Comparison of ENCODE assay signal across 9 cellular contexts in the genomic region with DNA sequence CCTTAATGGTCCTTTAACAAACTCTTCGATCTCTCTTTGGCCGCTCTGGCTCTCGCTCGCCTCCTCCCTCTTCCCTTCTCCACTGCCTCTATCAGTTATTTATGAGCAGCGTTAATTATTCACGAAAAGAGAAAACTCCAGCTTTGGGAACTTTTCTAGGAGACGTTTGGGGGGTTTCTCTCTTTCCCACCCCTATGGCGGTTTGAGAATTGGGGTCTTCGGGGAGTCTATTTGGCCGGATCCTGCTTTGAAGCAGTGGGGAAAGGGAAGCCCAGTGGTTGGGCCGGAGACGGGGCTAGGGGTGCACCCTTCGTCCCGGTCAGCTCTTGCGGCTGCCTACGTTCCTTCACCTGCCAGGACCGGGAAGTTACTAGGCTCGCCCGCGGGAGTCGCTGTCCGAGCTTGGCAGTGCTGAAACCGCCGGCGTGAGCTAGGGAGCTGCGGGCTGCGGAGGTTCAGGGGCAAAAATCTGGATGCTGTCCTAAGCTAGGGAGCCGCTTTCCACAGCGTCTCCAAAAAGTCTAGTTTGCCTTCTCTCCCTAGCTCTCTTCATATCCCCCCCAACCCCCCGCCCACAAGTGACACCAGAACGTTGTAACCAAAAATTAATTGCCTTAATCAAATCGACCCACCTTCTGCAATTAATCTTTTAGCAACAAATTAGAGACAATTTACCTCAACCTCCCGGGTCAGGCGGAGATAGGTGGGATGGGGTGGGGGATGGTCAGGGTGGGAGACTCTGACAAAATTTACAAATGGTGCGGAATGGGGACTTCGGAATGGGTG. TPM values are rescaled to one million over a fixed set of nuclear protein-coding genes. Genes with fewer than 3 reads are reported as not detected.
DNase-seq lines count a peak whose midpoint lies in the region; ATAC-seq, FAIRE-seq and TF ChIP-seq lines count a peak whose summit lies in the region.
"Had no signal": no experiment of that assay in that cellular context is flagged by ENCODE, and none has a peak within 500 bp of the region (broad histone marks: within the 10 kb centered on the region; RNA-seq: fewer than 3 reads in every experiment).

No MANE protein-coding gene starts in this region.

- intact Hi-C loops in body of pancreas (cut with DNase I) (no loop called here), left lung (cut with DNase I) (no loop called here)

- H3K9me3 ChIP-seq in body of pancreas, result no peaks in the 10 kb centered on the region
- no peaks in the 10 kb centered on the region for H3K9me3 ChIP-seq in left lung

- DNase-seq in COLO668 (lab: John Stamatoyannopoulos, UW; ENCODE audit: unreplicated experiment), result peak; percentile 37
- peak; percentile 32 to 59 (median 46) for DNase-seq in body of pancreas
- peak; percentile 44 to 85 for DNase-seq in left lung
- DNase-seq in GM19238 (ENCODE audit: insufficient read length, low spot score), result no peak
- no peak for DNase-seq in NCI-H2171 (lab: John Stamatoyannopoulos, UW)
- no peak for DNase-seq in frontal cortex (ENCODE audit: low spot score in 2 of 2)
- DNase-seq: SHP77 had no signal

- H3K36me3 ChIP-seq in body of pancreas (replicated peaks in 1 of 2; ENCODE audit: insufficient read depth in 1 of 2, low read depth in 2 of 2), result no peaks in the 10 kb centered on the region
- no peaks in the 10 kb centered on the region for H3K36me3 ChIP-seq in left lung

- H3K27ac ChIP-seq in body of pancreas (no peak overlapping the region), left lung (no peak overlapping the region)

- TF ChIP-seq RAD21 in Ishikawa (IDR thresholded peaks at IDR 0.05; ENCODE audit: low read depth), result no peak

- no peak for TF ChIP-seq EP300 in Ishikawa (IDR thresholded peaks at IDR 0.05; ENCODE audit: borderline replicate concordance)

- ATAC-seq in body of pancreas (no peak), left lung (peak; percentile 86), HG03457 (IDR thresholded peaks at IDR 0.05; ENCODE audit: unreplicated experiment) (no peak)

- FAIRE-seq in frontal cortex (lab: Jason Lieb, UNC), result no peak

- WGBS in body of pancreas, 2 donors, result 5 to 7% methylated on average over 29 to 35 of the region's 36 CpGs

- H3K4me3 ChIP-seq in body of pancreas, result no peak overlapping the region
- H3K4me3 ChIP-seq in left lung, result no peak overlapping the region

- no peak for TF ChIP-seq POLR2A in body of pancreas (IDR thresholded peaks at IDR 0.05)

- TF ChIP-seq CTCF in body of pancreas (IDR thresholded peaks at IDR 0.05) (peak in 2 of 7 experiments; percentile 6 to 11), left lung (IDR thresholded peaks at IDR 0.05) (no peak)

- peaks cover 18% of the 10 kb centered on the region for H3K4me1 ChIP-seq in body of pancreas
- peaks cover 0 to 6% of the 10 kb centered on the region in 2 donors for H3K4me1 ChIP-seq in left lung

- peaks cover 0 to 47% of the 10 kb centered on the region in 2 donors for H3K27me3 ChIP-seq in body of pancreas
- H3K27me3 ChIP-seq in left lung, result peaks cover 63 to 100% of the 10 kb centered on the region in 2 donors

TF ChIP-seq in Ishikawa, 13 proteins besides CTCF, POLR2A, EP300 and RAD21:
- TF ChIP-seq REST (IDR thresholded peaks at IDR 0.05; ENCODE audit: low read depth), result peak; percentile 96
- TF ChIP-seq, protein P1, sequence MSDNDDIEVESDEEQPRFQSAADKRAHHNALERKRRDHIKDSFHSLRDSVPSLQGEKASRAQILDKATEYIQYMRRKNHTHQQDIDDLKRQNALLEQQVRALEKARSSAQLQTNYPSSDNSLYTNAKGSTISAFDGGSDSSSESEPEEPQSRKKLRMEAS (IDR thresholded peaks at IDR 0.05), result no peak
- no peak for TF ChIP-seq CEBPB (IDR thresholded peaks at IDR 0.05)
- no peak for TF ChIP-seq ZBTB7A (IDR thresholded peaks at IDR 0.05; ENCODE audit: low read depth)
- no peak for TF ChIP-seq NFIC (IDR thresholded peaks at IDR 0.05)
- TF ChIP-seq YY1 (IDR thresholded peaks at IDR 0.05; ENCODE audit: low read depth), result no peak
- no peak for TF ChIP-seq TAF1 (IDR thresholded peaks at IDR 0.05; ENCODE audit: low read depth)

RNA-seq across cellular contexts. Expression of gene SKOR2, which starts 8.9 kb away (rescaled TPM):
- not detected for total RNA-seq in body of pancreas
- not detected for total RNA-seq in left lung
- not detected for total RNA-seq in frontal cortex

Comparison
In these comparisons a context has a peak if more than half of its experiments do, and no peak if none do; other contexts are left out.
1. DNase-seq: peak in COLO668 (single experiment), body of pancreas (4 of 4) and left lung (2 of 2); none in GM19238 (single experiment), NCI-H2171 (single experiment) and frontal cortex (0 of 2).